Comparison of ENCODE assay signal across 15 cellular contexts in genomic region chr11:28209906-28210305, GRCh38.
"Had no signal": no experiment of that assay in that cellular context is flagged by ENCODE, and none has a peak within 500 bp of the region (broad histone marks: within the 10 kb centered on the region; RNA-seq: fewer than 3 reads in every experiment).

No MANE protein-coding gene starts in this region.

- H3K9me3 ChIP-seq: heart left ventricle, neutrophil, ovary, uterus had no signal

- H3K27me3 Mint-ChIP-seq: naive thymus-derived CD8-positive, alpha-beta T cell had no signal

- H3K27me3 ChIP-seq: heart left ventricle, neutrophil, ovary, uterus had no signal

- DNase-seq: effector CD4-positive, alpha-beta T cell; endodermal cell; erythroblast; heart left ventricle; hippocampal formation; naive thymus-derived CD8-positive, alpha-beta T cell; ovary; right cardiac atrium; small intestine; stimulated activated CD4-positive, alpha-beta T cell treated with anti-CD3 and anti-CD28 coated beads, Interleukin-2, amount 100 ng/mL, for 48 hours; stimulated activated naive CD4-positive, alpha-beta T cell treated with Interleukin-2 at 50 U/mL for 16 hours; trophoblast cell; uterus had no signal

- H3K36me3 ChIP-seq: neutrophil, uterus had no signal

- H3K4me1 Mint-ChIP-seq: endodermal cell had no signal

- H3K4me3 Mint-ChIP-seq: endodermal cell; naive thymus-derived CD8-positive, alpha-beta T cell had no signal

- H3K27ac Mint-ChIP-seq: endodermal cell had no signal

- H3K4me3 ChIP-seq: coronary artery, heart left ventricle, ovary, uterus had no signal

- H3K4me1 ChIP-seq: heart left ventricle, uterus had no signal
